In genomic region chr9:91837982-91838731, GRCh38 we compare ENCODE assay signal across 10 cellular contexts.
DNase-seq lines count a peak whose midpoint lies in the region; ATAC-seq and TF ChIP-seq lines count a peak whose summit lies in the region.
"Had no signal": no experiment of that assay in that cellular context is flagged by ENCODE, and none has a peak within 500 bp of the region (broad histone marks: within the 10 kb centered on the region; RNA-seq: fewer than 3 reads in every experiment).

No MANE protein-coding gene starts in this region.

- H3K4me3 ChIP-seq in right cardiac atrium (ENCODE audit: low read length), result peak overlapping the region; percentile 21
- H3K4me3 ChIP-seq in gastrocnemius medialis, result peak overlapping the region in 2 of 4 donors; percentile 9 to 11

- H3K27me3 ChIP-seq in right cardiac atrium (ENCODE audit: control insufficient read depth, insufficient read depth) (no peaks in the 10 kb centered on the region), gastrocnemius medialis (peaks cover 9 to 13% (median 13%) of the 10 kb centered on the region in 3 donors)

- H3K36me3 ChIP-seq in KOPT-K1 (ENCODE audit: insufficient read depth, low read length) (no peaks in the 10 kb centered on the region), gastrocnemius medialis (no peaks in the 10 kb centered on the region)

- H3K4me1 ChIP-seq in right cardiac atrium (ENCODE audit: control insufficient read depth, insufficient read depth, low read length) (no peaks in the 10 kb centered on the region), gastrocnemius medialis (peaks cover 0 to 3% of the 10 kb centered on the region in 2 donors)

- ATAC-seq in right cardiac atrium (peak; percentile 82 to 83), gastrocnemius medialis (no peak), GM18868 (IDR thresholded peaks at IDR 0.05; ENCODE audit: unreplicated experiment) (no peak)
- no peak for ATAC-seq in natural killer cell treated with Interleukin-12 subunit alpha and Interleukin-12 subunit beta and Interleukin-15 and Interleukin-18, amount 100 ng/mL, for 72 hours

- no peaks in the 10 kb centered on the region for H3K9me3 Mint-ChIP-seq in natural killer cell treated with Interleukin-12 subunit alpha and Interleukin-12 subunit beta and Interleukin-15 and Interleukin-18, amount 100 ng/mL, for 72 hours
- H3K9me3 Mint-ChIP-seq: naive B cell had no signal

- in situ Hi-C loops in gastrocnemius medialis (cut with MboI; ENCODE audit: low sequenced_read_pairs in 4 of 4), result no loop called here

- intact Hi-C loops in right cardiac atrium (cut with DNase I) (no loop called here), gastrocnemius medialis (cut with DNase I; ENCODE audit: low total_unique reads) (no loop called here)

- H3K27ac ChIP-seq in KOPT-K1 (ENCODE audit: low read depth, low read length, poor library complexity, severe bottlenecking), result peak overlapping the region; percentile 18
- peak overlapping the region; percentile 46 for H3K27ac ChIP-seq in right cardiac atrium (ENCODE audit: low read length)
- no peak overlapping the region for H3K27ac ChIP-seq in gastrocnemius medialis

- H3K27me3 Mint-ChIP-seq in natural killer cell treated with Interleukin-12 subunit alpha and Interleukin-12 subunit beta and Interleukin-15 and Interleukin-18, amount 100 ng/mL, for 72 hours, result peaks cover 13 to 20% of the 10 kb centered on the region in 2 donors

- 28% methylated on average over 21 of the region's 21 CpGs for whole genome bisulfite sequencing in right cardiac atrium

- no peak overlapping the region for H3K4me3 Mint-ChIP-seq in natural killer cell treated with Interleukin-12 subunit alpha and Interleukin-12 subunit beta and Interleukin-15 and Interleukin-18, amount 100 ng/mL, for 72 hours

- H3K4me1 Mint-ChIP-seq in natural killer cell treated with Interleukin-12 subunit alpha and Interleukin-12 subunit beta and Interleukin-15 and Interleukin-18, amount 100 ng/mL, for 72 hours (ENCODE audit: low read depth in 2 of 2), result peaks cover 0 to 5% of the 10 kb centered on the region in 2 donors

- no peak for TF ChIP-seq POLR2A in gastrocnemius medialis (IDR thresholded peaks at IDR 0.05)

- peak; percentile 76 for DNase-seq in SHP77 treated with DMSO at 0.1 percent for 48 hours (lab: John Stamatoyannopoulos, UW)
- peak; percentile 81 to 91 (median 89) for DNase-seq in right cardiac atrium
- DNase-seq in ureter (ENCODE audit: low spot score), result peak; percentile 64
- no peak for DNase-seq in natural killer cell treated with Interleukin-12 subunit alpha and Interleukin-12 subunit beta and Interleukin-15 and Interleukin-18, amount 100 ng/mL, for 72 hours (ENCODE audit: low spot score)
- DNase-seq in gastrocnemius medialis, result no peak
- DNase-seq in hypothalamus (lab: John Stamatoyannopoulos, UW), result no peak
- DNase-seq: naive B cell; stimulated activated naive CD4-positive, alpha-beta T cell treated with Interleukin-2 at 50 U/mL for 16 hours had no signal

- no peaks in the 10 kb centered on the region for H3K36me3 Mint-ChIP-seq in natural killer cell treated with Interleukin-12 subunit alpha and Interleukin-12 subunit beta and Interleukin-15 and Interleukin-18, amount 100 ng/mL, for 72 hours
- H3K36me3 Mint-ChIP-seq: naive B cell had no signal

- H3K27ac Mint-ChIP-seq in natural killer cell treated with Interleukin-12 subunit alpha and Interleukin-12 subunit beta and Interleukin-15 and Interleukin-18, amount 100 ng/mL, for 72 hours, result no peak overlapping the region

- H3K9me3 ChIP-seq in KOPT-K1 (ENCODE audit: insufficient read depth, low read length, poor library complexity, severe bottlenecking) (no peaks in the 10 kb centered on the region), right cardiac atrium (ENCODE audit: control insufficient read depth, low read length) (no peaks in the 10 kb centered on the region), gastrocnemius medialis (no peaks in the 10 kb centered on the region)

- TF ChIP-seq CTCF in gastrocnemius medialis (IDR thresholded peaks at IDR 0.05 in 4 of 5, conservative IDR thresholded peaks at IDR 0.05 in 1 of 5), result no peak

Comparison
In these comparisons a context has a peak if more than half of its experiments do, and no peak if none do; other contexts are left out.
1. H3K27ac ChIP-seq: peak in KOPT-K1 (single experiment) and right cardiac atrium (single experiment); none in gastrocnemius medialis (0 of 4).
2. DNase-seq: peak in SHP77 treated with DMSO at 0.1 percent for 48 hours (single experiment), right cardiac atrium (3 of 3) and ureter (single experiment); none in natural killer cell treated with Interleukin-12 subunit alpha and Interleukin-12 subunit beta and Interleukin-15 and Interleukin-18, amount 100 ng/mL, for 72 hours (single experiment), gastrocnemius medialis (0 of 2) and hypothalamus (0 of 51).
3. ATAC-seq: peak in right cardiac atrium (2 of 2); none in natural killer cell treated with Interleukin-12 subunit alpha and Interleukin-12 subunit beta and Interleukin-15 and Interleukin-18, amount 100 ng/mL, for 72 hours (0 of 2), gastrocnemius medialis (0 of 2) and GM18868 (single experiment).